Comparison of ENCODE assay signal across 16 cellular contexts in genomic region chr9:19130436-19130835, GRCh38. TPM values are rescaled to one million over a fixed set of nuclear protein-coding genes. Genes with fewer than 3 reads are reported as not detected.
DNase-seq lines count a peak whose midpoint lies in the region; ATAC-seq and TF ChIP-seq lines count a peak whose summit lies in the region.
"Had no signal": no experiment of that assay in that cellular context is flagged by ENCODE, and none has a peak within 500 bp of the region (broad histone marks: within the 10 kb centered on the region; RNA-seq: fewer than 3 reads in every experiment).

No MANE protein-coding gene starts in this region.

- no peak overlapping the region for H3K9ac ChIP-seq in iPS-18a (ENCODE audit: low read length)
- H3K9ac ChIP-seq: KMS-11 had no signal

- H2AFZ ChIP-seq in OCI-LY7 (ENCODE audit: low read length) = no peak overlapping the region

- no peaks in the 10 kb centered on the region for H3K27me3 ChIP-seq in iPS-18a (ENCODE audit: control insufficient read depth, insufficient read depth, low read length)

- H3K27ac ChIP-seq in OCI-LY7 (ENCODE audit: low read depth, low read length, poor library complexity, severe bottlenecking) = no peak overlapping the region
- H3K27ac ChIP-seq in iPS-18a (ENCODE audit: low read length) = no peak overlapping the region
- H3K27ac ChIP-seq: KMS-11 had no signal

- H3K27ac Mint-ChIP-seq in activated naive CD4-positive, alpha-beta T cell treated with anti-CD3 and anti-CD28 coated beads, Interleukin-2, amount 50 U/mL, for 24 hours = peak overlapping the region; percentile 84
- H3K27ac Mint-ChIP-seq in activated naive CD4-positive, alpha-beta T cell treated with anti-CD3 and anti-CD28 coated beads, Interleukin-2, amount 10 ng/mL, durations not matched to agents 7 days and 5 days = no peak overlapping the region
- H3K27ac Mint-ChIP-seq in type B pancreatic cell = peak overlapping the region; percentile 84

- no peak for ATAC-seq in GM19328 (IDR thresholded peaks at IDR 0.05; ENCODE audit: unreplicated experiment)

- no peak overlapping the region for H3K4me3 Mint-ChIP-seq in activated naive CD4-positive, alpha-beta T cell treated with anti-CD3 and anti-CD28 coated beads, Interleukin-2, amount 50 U/mL, for 24 hours
- no peak overlapping the region for H3K4me3 Mint-ChIP-seq in activated naive CD4-positive, alpha-beta T cell treated with anti-CD3 and anti-CD28 coated beads, Interleukin-2, amount 10 ng/mL, durations not matched to agents 7 days and 5 days
- peak overlapping the region; percentile 93 for H3K4me3 Mint-ChIP-seq in type B pancreatic cell

- TF ChIP-seq CTCF in OCI-LY7 (conservative IDR thresholded peaks at IDR 0.05; ENCODE audit: low read length) = no peak
- TF ChIP-seq CTCF in type B pancreatic cell (conservative IDR thresholded peaks at IDR 0.05) = no peak

- no peak for DNase-seq in activated naive CD4-positive, alpha-beta T cell treated with anti-CD3 and anti-CD28 coated beads, Interleukin-2, amount 10 ng/mL, durations not matched to agents 7 days and 5 days
- DNase-seq in OCI-LY7 (ENCODE audit: low spot score) (no peak), type B pancreatic cell (ENCODE audit: extremely low spot score, unreplicated experiment) (no peak), NCI-H82 treated with DMSO at 0.1 percent for 48 hours (lab: John Stamatoyannopoulos, UW; ENCODE audit: unreplicated experiment) (no peak), NCI-H524 treated with DMSO at 0.1 percent for 48 hours (lab: John Stamatoyannopoulos, UW) (no peak)
- DNase-seq: activated CD4-positive, alpha-beta T cell treated with anti-CD3 and anti-CD28 coated beads, Interleukin-2, amount 50 U/mL, for 48 hours; aorta; NCI-H1417 treated with DMSO at 0.1 percent for 48 hours; NCI-H82; posterior cingulate gyrus; SHP77; T-helper 9 cell had no signal

- H3K9me3 Mint-ChIP-seq in activated naive CD4-positive, alpha-beta T cell treated with anti-CD3 and anti-CD28 coated beads, Interleukin-2, amount 50 U/mL, for 24 hours = no peaks in the 10 kb centered on the region
- no peaks in the 10 kb centered on the region for H3K9me3 Mint-ChIP-seq in activated naive CD4-positive, alpha-beta T cell treated with anti-CD3 and anti-CD28 coated beads, Interleukin-2, amount 10 ng/mL, durations not matched to agents 7 days and 5 days
- no peaks in the 10 kb centered on the region for H3K9me3 Mint-ChIP-seq in type B pancreatic cell

- no peaks in the 10 kb centered on the region for H4K20me1 ChIP-seq in OCI-LY7 (ENCODE audit: insufficient read depth, low read length)

- H3K9me2 ChIP-seq in OCI-LY7 (ENCODE audit: insufficient read depth, low read length) = no peaks in the 10 kb centered on the region

- no peaks in the 10 kb centered on the region for H3K79me2 ChIP-seq in OCI-LY7 (ENCODE audit: insufficient read depth, low read depth, low read length)

- BruUV-seq in OCI-LY7 (replicated peaks; lab: Mats Ljungman, UMichigan) = no TSS peak

- H3K4me1 Mint-ChIP-seq in activated naive CD4-positive, alpha-beta T cell treated with anti-CD3 and anti-CD28 coated beads, Interleukin-2, amount 50 U/mL, for 24 hours = peaks cover 35% of the 10 kb centered on the region
- peaks cover 40% of the 10 kb centered on the region for H3K4me1 Mint-ChIP-seq in activated naive CD4-positive, alpha-beta T cell treated with anti-CD3 and anti-CD28 coated beads, Interleukin-2, amount 10 ng/mL, durations not matched to agents 7 days and 5 days
- peaks cover 27% of the 10 kb centered on the region for H3K4me1 Mint-ChIP-seq in type B pancreatic cell (ENCODE audit: unreplicated experiment)

- no peak overlapping the region for H3K4me3 ChIP-seq in OCI-LY7 (ENCODE audit: low read depth, low read length, poor library complexity, severe bottlenecking)
- H3K4me3 ChIP-seq in iPS-18a (ENCODE audit: low read length) = peak overlapping the region; percentile 38

- peak overlapping the region; percentile 47; the same call in 1 of the 2 replicates for H3K4me2 ChIP-seq in OCI-LY7 (ENCODE audit: low read length)
- H3K4me2 ChIP-seq: KMS-11 had no signal

- CTCF ChIA-PET in activated naive CD4-positive, alpha-beta T cell treated with anti-CD3 and anti-CD28 coated beads, Interleukin-2, amount 10 ng/mL, durations not matched to agents 7 days and 5 days (lab: Charles Lee) = interaction anchor here (0.6 to 2.0 kb wide), 2 partner anchors 25 to 30 kb away, joined by 3 to 7 read pairs; no protein-coding TSS in a partner anchor
- CTCF ChIA-PET in OCI-LY7 (lab: Charles Lee; ENCODE audit: unreplicated experiment) = no interaction called here

- H3K4me1 ChIP-seq in OCI-LY7 (ENCODE audit: insufficient read depth, low read length, poor library complexity, severe bottlenecking) = peaks cover 39% of the 10 kb centered on the region
- peaks cover 20% of the 10 kb centered on the region for H3K4me1 ChIP-seq in iPS-18a (ENCODE audit: control insufficient read depth, low read depth, low read length)

- POLR2A ChIA-PET in OCI-LY7 (lab: Charles Lee) = interaction anchor here (0.6 kb wide), 1 partner anchor 17 kb away, joined by 5 read pairs; no protein-coding TSS in a partner anchor

- intact Hi-C loops in OCI-LY7 (cut with micrococcal nuclease; ENCODE audit: unreplicated experiment) = no loop called here

- H3K9me3 ChIP-seq in OCI-LY7 (ENCODE audit: low read length) (no peaks in the 10 kb centered on the region), iPS-18a (ENCODE audit: control insufficient read depth, low read depth, low read length) (no peaks in the 10 kb centered on the region)

- H3K27me3 Mint-ChIP-seq in activated naive CD4-positive, alpha-beta T cell treated with anti-CD3 and anti-CD28 coated beads, Interleukin-2, amount 50 U/mL, for 24 hours = no peaks in the 10 kb centered on the region
- H3K27me3 Mint-ChIP-seq in activated naive CD4-positive, alpha-beta T cell treated with anti-CD3 and anti-CD28 coated beads, Interleukin-2, amount 10 ng/mL, durations not matched to agents 7 days and 5 days = no peaks in the 10 kb centered on the region
- H3K27me3 Mint-ChIP-seq in type B pancreatic cell = no peaks in the 10 kb centered on the region

- H3K36me3 Mint-ChIP-seq in activated naive CD4-positive, alpha-beta T cell treated with anti-CD3 and anti-CD28 coated beads, Interleukin-2, amount 50 U/mL, for 24 hours = no peaks in the 10 kb centered on the region
- peaks cover 7% of the 10 kb centered on the region for H3K36me3 Mint-ChIP-seq in activated naive CD4-positive, alpha-beta T cell treated with anti-CD3 and anti-CD28 coated beads, Interleukin-2, amount 10 ng/mL, durations not matched to agents 7 days and 5 days
- H3K36me3 Mint-ChIP-seq in type B pancreatic cell = no peaks in the 10 kb centered on the region

- H3K36me3 ChIP-seq in OCI-LY7 (ENCODE audit: insufficient read depth, low read length) = no peaks in the 10 kb centered on the region
- H3K36me3 ChIP-seq in iPS-18a (ENCODE audit: control insufficient read depth, low read depth, low read length) = peaks cover 7% of the 10 kb centered on the region

RNA-seq across cellular contexts. Expression of gene PLIN2, which starts 3.1 kb away (rescaled TPM):
- total RNA-seq in OCI-LY7 (2014; rRNA removed; shearing (Covaris generic)) = 6.2 and 7.8 TPM in 2 replicates
- total RNA-seq in OCI-LY7 (2022) (6.6 and 7.4 TPM in 2 replicates), type B pancreatic cell (ENCODE audit: low replicate concordance) (79.1 and 95.1 TPM in 2 replicates)

RNA-seq across cellular contexts. Expression of gene HAUS6, which starts 27.7 kb away (rescaled TPM):
- 25.7 and 32.8 TPM in 2 replicates for total RNA-seq in OCI-LY7 (2014; rRNA removed; shearing (Covaris generic))
- total RNA-seq in OCI-LY7 (2022) = 31.5 and 34.8 TPM in 2 replicates
- 13.9 and 20.7 TPM in 2 replicates for total RNA-seq in type B pancreatic cell (ENCODE audit: low replicate concordance)
